21 cellular contexts compared by ENCODE assay signal in the genomic region with DNA sequence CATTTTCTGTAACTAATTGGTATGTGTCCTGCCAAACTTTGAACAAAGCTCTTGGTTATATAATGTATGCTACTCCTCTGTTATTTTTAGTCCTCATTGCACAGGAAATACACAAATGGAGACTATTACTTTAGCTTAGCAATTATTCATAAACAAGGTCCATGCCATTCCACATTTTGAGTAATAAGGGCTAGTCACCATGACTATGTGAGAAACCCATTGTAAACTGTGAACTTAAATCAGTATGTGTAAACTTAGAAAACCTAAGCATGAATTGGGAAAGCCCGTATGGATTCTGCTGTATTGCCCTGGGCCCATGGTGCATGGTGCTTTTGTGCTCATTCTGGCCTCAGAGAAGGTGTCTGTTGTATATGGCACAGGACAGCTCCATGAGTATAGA.
DNase-seq lines count a peak whose midpoint lies in the region; ATAC-seq, FAIRE-seq and TF ChIP-seq lines count a peak whose summit lies in the region.
"Had no signal": no experiment of that assay in that cellular context is flagged by ENCODE, and none has a peak within 500 bp of the region (broad histone marks: within the 10 kb centered on the region; RNA-seq: fewer than 3 reads in every experiment).

No MANE protein-coding gene starts in this region.

- no peak overlapping the region for H2BK15ac ChIP-seq in IMR-90 (ENCODE audit: low read depth, low read length)

- H3K9ac ChIP-seq in IMR-90 (ENCODE audit: low read depth, low read length) (no peak overlapping the region), GM12878 (ENCODE audit: control insufficient read depth, insufficient read depth, low read length) (no peak overlapping the region)

- H3K14ac ChIP-seq in IMR-90 (replicated peaks; ENCODE audit: low read depth, low read length) = no peak overlapping the region

- no peaks in the 10 kb centered on the region for H3K9me3 ChIP-seq in A549
- no peaks in the 10 kb centered on the region for H3K9me3 ChIP-seq in IMR-90 (ENCODE audit: control insufficient read depth, insufficient read depth, low read length)
- no peaks in the 10 kb centered on the region for H3K9me3 ChIP-seq in GM12878 (replicated peaks; ENCODE audit: control insufficient read depth, insufficient read depth, low read length)
- H3K9me3 ChIP-seq: HAP-1 had no signal

- H2AFZ ChIP-seq in IMR-90 (replicated peaks; ENCODE audit: low read length, poor library complexity) (no peak overlapping the region), GM12878 (ENCODE audit: control insufficient read depth, low read depth, low read length) (no peak overlapping the region)

- no peak overlapping the region for H4K5ac ChIP-seq in IMR-90 (ENCODE audit: low read depth, low read length)

- peaks cover 7% of the 10 kb centered on the region for H3K36me3 ChIP-seq in IMR-90 (ENCODE audit: control insufficient read depth, insufficient read depth, low read length)
- no peaks in the 10 kb centered on the region for H3K36me3 ChIP-seq in GM12878 (ENCODE audit: control insufficient read depth in 2 of 2, insufficient read depth in 2 of 2, low read length in 1 of 2)

- H2BK5ac ChIP-seq in IMR-90 (ENCODE audit: low read depth, low read length, poor library complexity, severe bottlenecking) = no peak overlapping the region

- H4K20me1 ChIP-seq in IMR-90 (ENCODE audit: insufficient read depth, low read length) (no peaks in the 10 kb centered on the region), GM12878 (ENCODE audit: control insufficient read depth, insufficient read depth) (no peaks in the 10 kb centered on the region)

- POLR2A ChIA-PET in A549 (lab: Yijun Ruan, JAX) = no interaction called here
- POLR2A ChIA-PET in IMR-90 (lab: Charles Lee; ENCODE audit: unreplicated experiment) = no interaction called here
- POLR2A ChIA-PET in GM12878 (lab: Charles Lee) = no interaction called here

- dilution Hi-C loops in IMR-90 (cut with HindIII; ENCODE audit: low sequenced_read_pairs, unreplicated experiment) = no loop called here

- H4K91ac ChIP-seq in IMR-90 (ENCODE audit: insufficient read depth, low read depth, low read length) = no peak overlapping the region

- in situ Hi-C loops in IMR-90 (cut with MboI; ENCODE audit: low sequenced_read_pairs) (no loop called here), GM12878 (cut with MboI) (no loop called here)

- peaks cover 9% of the 10 kb centered on the region; the same call in 1 of the 3 replicates for H3K4me1 ChIP-seq in A549
- peaks cover 5% of the 10 kb centered on the region for H3K4me1 ChIP-seq in IMR-90 (ENCODE audit: control insufficient read depth, insufficient read depth, low read length)
- H3K4me1 ChIP-seq in GM12878 (ENCODE audit: control insufficient read depth, insufficient read depth, low read length) = no peaks in the 10 kb centered on the region

- H3K56ac ChIP-seq in IMR-90 (ENCODE audit: extremely low read depth, insufficient read depth, low read length) = no peak overlapping the region

- no peaks in the 10 kb centered on the region for H3K9me1 ChIP-seq in IMR-90 (ENCODE audit: insufficient read depth, low read length)

- H3K23ac ChIP-seq in IMR-90 (ENCODE audit: low read depth, low read length) = no peak overlapping the region

- H3K4me3 ChIP-seq in A549 (no peak overlapping the region), IMR-90 (ENCODE audit: insufficient read depth, low read depth, low read length) (no peak overlapping the region), GM12878 (no peak overlapping the region)
- H3K4me3 ChIP-seq: HAP-1 had no signal

- H4K8ac ChIP-seq in IMR-90 (ENCODE audit: low read depth in 2 of 2, low read length in 2 of 2) = no peak overlapping the region

- TF ChIP-seq RAD21 in A549 (conservative IDR thresholded peaks at IDR 0.05 in 1 of 2, IDR thresholded peaks at IDR 0.05 in 1 of 2) (no peak), IMR-90 (IDR thresholded peaks at IDR 0.05; ENCODE audit: low read length) (no peak), GM12878 (IDR thresholded peaks at IDR 0.05; ENCODE audit: insufficient read depth, low read depth, low read length) (no peak)

- no peaks in the 10 kb centered on the region for H3K79me1 ChIP-seq in IMR-90 (ENCODE audit: low read depth in 1 of 2, low read length in 2 of 2)

- 91% methylated on average over 1 of the region's 1 CpG for WGBS in A549 (ENCODE audit: missing lambda C conversion rate)
- no CpG with 5 or more reads among the region's 1 CpG for WGBS in IMR-90 (ENCODE audit: extremely low coverage in 2 of 2, insufficient read length in 1 of 2), 2 experiments
- 91% methylated on average over 1 of the region's 1 CpG for WGBS in GM12878 (ENCODE audit: insufficient coverage, insufficient replicate concordance, low lambda C conversion rate, missing lambda C conversion rate)

- FAIRE-seq in A549 (lab: Jason Lieb, UNC) = no peak
- FAIRE-seq in GM12878 (lab: Jason Lieb, UNC) = no peak
- FAIRE-seq: A204.1, GM12892, GM19239, H54 had no signal

- H3K79me2 ChIP-seq in GM12878 (ENCODE audit: control insufficient read depth, insufficient read depth, low read length) = no peaks in the 10 kb centered on the region

- H2BK120ac ChIP-seq in IMR-90 (ENCODE audit: low read depth, low read length) = no peak overlapping the region

- RAD21 ChIA-PET in GM12878 (lab: Charles Lee; ENCODE audit: unreplicated experiment) = interaction anchor here (1.7 kb wide), 1 partner anchor 27 kb away, joined by 7 read pairs; no protein-coding TSS in a partner anchor

- ATAC-seq in A549 (no peak), IMR-90 (ENCODE audit: low read depth) (no peak), GM12878 (no peak), GM18517 (IDR thresholded peaks at IDR 0.05; ENCODE audit: unreplicated experiment) (no peak)

- no peak overlapping the region for H2AK9ac ChIP-seq in IMR-90 (replicated peaks; ENCODE audit: low read depth, low read length, poor library complexity)

- no peak overlapping the region for H2AK5ac ChIP-seq in IMR-90 (ENCODE audit: low read depth, low read length)

- CTCF ChIA-PET in A549 (lab: Yijun Ruan, JAX) = interaction anchor here (0.8 to 1.3 kb wide), 3 partner anchors 21 to 37 kb away, joined by 3 to 5 read pairs (median 4); no protein-coding TSS in a partner anchor
- CTCF ChIA-PET in IMR-90 (lab: Yijun Ruan, JAX) = interaction anchor here (0.6 to 0.9 kb wide), 2 partner anchors 17 to 476 kb away, joined by 3 to 6 read pairs; no protein-coding TSS in a partner anchor
- CTCF ChIA-PET in GM12878 (lab: Yijun Ruan, JAX) = interaction anchor here (0.7 to 1.8 kb wide), 5 partner anchors 10 to 547 kb away, joined by 3 to 10 read pairs (median 3); no protein-coding TSS in a partner anchor

- no peak overlapping the region for H3K4me2 ChIP-seq in A549
- H3K4me2 ChIP-seq in IMR-90 (ENCODE audit: low read depth, low read length) = no peak overlapping the region
- H3K4me2 ChIP-seq in GM12878 (ENCODE audit: control insufficient read depth, insufficient read depth) = no peak overlapping the region

- DNase-seq in A549 (ENCODE audit: low read depth in 1 of 2, low spot score in 1 of 2) (no peak), IMR-90 (peak; percentile 21), GM12878 (ENCODE audit: low read depth, low spot score) (no peak), AG08396 (ENCODE audit: low spot score) (no peak), NCI-H1048 (lab: John Stamatoyannopoulos, UW) (no peak)
- DNase-seq: ACHN; C1 segment of cervical spinal cord; Calu3; CD4-positive, alpha-beta memory T cell; COR-L47; DMS53; DMS79 treated with DMSO at 0.1 percent for 48 hours; GF-D8; GOT3 had no signal

- H3K27me3 ChIP-seq in IMR-90 (ENCODE audit: control insufficient read depth, insufficient read depth, low read length) = no peaks in the 10 kb centered on the region
- H3K27me3 ChIP-seq in GM12878 (replicated peaks in 1 of 2; ENCODE audit: control insufficient read depth in 2 of 2, insufficient read depth in 2 of 2, low read length in 1 of 2) = no peaks in the 10 kb centered on the region

- no peak overlapping the region for H3K18ac ChIP-seq in IMR-90 (ENCODE audit: low read depth, low read length)

- H3K4ac ChIP-seq in IMR-90 (ENCODE audit: low read depth, low read length) = no peak overlapping the region

- SMC1A ChIA-PET in GM12878 (lab: Charles Lee; ENCODE audit: uncharacterized antibody, unreplicated experiment) = interaction anchor here (0.9 to 1.4 kb wide), 3 partner anchors 25 to 338 kb away, joined by 3 to 4 read pairs (median 3); no protein-coding TSS in a partner anchor

- H3K27ac ChIP-seq in A549 = no peak overlapping the region
- no peak overlapping the region for H3K27ac ChIP-seq in IMR-90 (ENCODE audit: insufficient read depth, low read length)
- no peak overlapping the region for H3K27ac ChIP-seq in GM12878 (ENCODE audit: control insufficient read depth, insufficient read depth)
- H3K27ac ChIP-seq: 22Rv1 had no signal

- TF ChIP-seq EP300 in A549 (IDR thresholded peaks at IDR 0.05) = no peak
- TF ChIP-seq EP300 in GM12878 (IDR thresholded peaks at IDR 0.05; ENCODE audit: borderline replicate concordance in 1 of 2, control insufficient read depth in 1 of 2, low read depth in 2 of 2, low read length in 2 of 2) = no peak

- TF ChIP-seq CTCF in A549 (IDR thresholded peaks at IDR 0.05) (no peak), IMR-90 (conservative IDR thresholded peaks at IDR 0.05; ENCODE audit: low read depth, low read length) (no peak), GM12878 (IDR thresholded peaks at IDR 0.05 in 2 of 3, conservative IDR thresholded peaks at IDR 0.05 in 1 of 3; ENCODE audit: control insufficient read depth in 2 of 3, extremely low read depth in 1 of 3, insufficient read depth in 1 of 3, low read depth in 3 of 3, low read length in 3 of 3) (no peak)

- BruUV-seq in IMR-90 (replicated peaks; lab: Mats Ljungman, UMichigan) (no TSS peak), GM12878 (replicated peaks; lab: Mats Ljungman, UMichigan) (no TSS peak)

- TF ChIP-seq POLR2A in A549 (IDR thresholded peaks at IDR 0.05; ENCODE audit: low read length) = no peak
- no peak for TF ChIP-seq POLR2A in IMR-90 (IDR thresholded peaks at IDR 0.05; ENCODE audit: low read depth, low read length)
- TF ChIP-seq POLR2A in GM12878 (IDR thresholded peaks at IDR 0.05; ENCODE audit: low read depth, low read length) = no peak

- intact Hi-C loops in IMR-90 (cut with micrococcal nuclease) (no loop called here), GM12878 (cut with micrococcal nuclease; ENCODE audit: unreplicated experiment) (no loop called here)

- H2BK20ac ChIP-seq in IMR-90 (ENCODE audit: low read depth, low read length) = no peak overlapping the region

TF ChIP-seq in A549, 52 proteins besides CTCF, POLR2A, EP300 and RAD21 (continues in another document):
- TF ChIP-seq NFE2L2 (conservative IDR thresholded peaks at IDR 0.05; ENCODE audit: low read length) (peak; percentile 28; the same call in 1 of the 2 replicates), HOXB5 (CRISPR knock-in tag; IDR thresholded peaks at IDR 0.05) (no peak), GATA3 (IDR thresholded peaks at IDR 0.05; ENCODE audit: borderline replicate concordance) (no peak)

TF ChIP-seq in IMR-90, 13 proteins besides CTCF, POLR2A, EP300 and RAD21:
- peak; percentile 54; the same call in 1 of the 2 replicates for TF ChIP-seq NFE2L2 (IDR thresholded peaks at IDR 0.05; ENCODE audit: low read depth, low read length)
- no peak for TF ChIP-seq CEBPB (IDR thresholded peaks at IDR 0.05; ENCODE audit: low read depth, low read length)
